29 cellular contexts compared by ENCODE assay signal in the genomic region with DNA sequence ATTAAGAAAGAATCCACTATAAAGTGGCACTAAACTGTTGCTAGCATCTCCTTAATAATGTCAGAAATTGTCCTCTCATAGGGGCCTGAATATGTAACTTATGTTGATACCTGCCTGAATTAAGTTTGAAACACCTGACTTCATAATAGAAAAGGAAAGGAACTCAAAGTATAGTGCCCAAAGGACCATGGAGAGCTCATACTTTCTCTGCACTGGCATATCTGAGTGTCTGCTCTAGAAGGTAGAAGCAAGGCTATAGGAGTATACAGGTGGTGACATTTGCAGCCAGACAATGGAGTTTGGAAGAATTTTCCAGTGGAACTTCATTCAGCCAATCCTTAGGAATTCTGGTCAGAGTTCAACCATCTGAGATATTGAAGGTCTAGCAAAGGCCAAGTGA.
"Had no signal": no experiment of that assay in that cellular context is flagged by ENCODE, and none has a peak within 500 bp of the region (broad histone marks: within the 10 kb centered on the region; RNA-seq: fewer than 3 reads in every experiment).

No MANE protein-coding gene starts in this region.

- H3K27me3 Mint-ChIP-seq: stimulated activated memory B cell treated with anti-CD40 and anti-IgM and Interleukin-4, amounts not matched to agents 10 μg/mL and 1 μg/mL and 100 μg/mL, for 72 hours; stimulated activated naive B cell treated with anti-CD40 and anti-IgM and Interleukin-4, amounts not matched to agents 10 μg/mL and 1 μg/mL and 100 μg/mL, for 72 hours; stimulated activated naive CD8-positive, alpha-beta T cell treated with anti-CD3 and anti-CD28 coated beads, Interleukin-15, amount 100 ng/mL, for 72 hours; stimulated activated naive CD8-positive, alpha-beta T cell treated with anti-CD3 and anti-CD28 coated beads, Interleukin-15, Interleukin-2, amounts not matched to agents 100 ng/mL and 50 ng/mL, for 24 hours; type B pancreatic cell had no signal

- H3K36me3 ChIP-seq: stomach, suprapubic skin, thoracic aorta, thyroid gland, tibial artery, tibial nerve, transverse colon, upper lobe of left lung, upper lobe of right lung, uterus, vagina had no signal

- FAIRE-seq: urothelium cell line had no signal

- ATAC-seq: stimulated activated effector memory CD8-positive, alpha-beta T cell treated with anti-CD3 and anti-CD28 coated beads, Interleukin-12 subunit alpha, Interleukin-12 subunit beta, amount 100 ng/mL, for 72 hours; stimulated activated memory B cell treated with anti-CD40 and anti-IgM and Interleukin-4, amounts not matched to agents 10 μg/mL and 1 μg/mL and 100 μg/mL, for 72 hours; stimulated activated naive B cell treated with anti-CD40 and anti-IgM and Interleukin-4, amounts not matched to agents 10 μg/mL and 1 μg/mL and 100 μg/mL, for 72 hours; stimulated activated naive CD8-positive, alpha-beta T cell treated with anti-CD3 and anti-CD28 coated beads, Interleukin-15, amount 100 ng/mL, for 72 hours; stimulated activated naive CD8-positive, alpha-beta T cell treated with anti-CD3 and anti-CD28 coated beads, Interleukin-15, Interleukin-2, amounts not matched to agents 100 U/mL and 50 U/mL, for 24 hours; upper lobe of right lung had no signal

- H3K36me3 Mint-ChIP-seq: stimulated activated effector memory CD8-positive, alpha-beta T cell treated with anti-CD3 and anti-CD28 coated beads, Interleukin-12 subunit alpha, Interleukin-12 subunit beta, amount 100 ng/mL, for 72 hours; stimulated activated memory B cell treated with anti-CD40 and anti-IgM and Interleukin-4, amounts not matched to agents 10 μg/mL and 1 μg/mL and 100 μg/mL, for 72 hours; stimulated activated naive B cell treated with anti-CD40 and anti-IgM and Interleukin-4, amounts not matched to agents 10 μg/mL and 1 μg/mL and 100 μg/mL, for 72 hours; type B pancreatic cell had no signal

- DNase-seq: stimulated activated CD4-positive, alpha-beta T cell treated with anti-CD3 and anti-CD28 coated beads, Interleukin-2, amount 100 ng/mL, for 48 hours; stimulated activated CD4-positive, alpha-beta T cell treated with anti-CD3 and anti-CD28 coated beads, Interleukin-4, amount 100 ng/mL, for 1 hour; stimulated activated CD4-positive, alpha-beta T cell treated with anti-CD3 and anti-CD28 coated beads, Interleukin-4, amount 100 ng/mL, for 24 hours; stimulated activated CD4-positive, alpha-beta T cell treated with anti-CD3 and anti-CD28 coated beads, Interleukin-4, amount 100 ng/mL, for 4 hours; stimulated activated CD8-positive, alpha-beta memory T cell treated with anti-CD3 and anti-CD28 coated beads, Interleukin-4, amount 100 ng/mL, for 48 hours; stimulated activated naive B cell treated with anti-CD40 and anti-IgM and Interleukin-4, amounts not matched to agents 10 μg/mL and 1 μg/mL and 100 μg/mL, for 72 hours; stimulated activated naive CD4-positive, alpha-beta T cell; stimulated activated naive CD4-positive, alpha-beta T cell treated with Interleukin-2 at 50 U/mL for 16 hours; stimulated activated naive CD8-positive, alpha-beta T cell treated with anti-CD3 and anti-CD28 coated beads, Interleukin-15, amount 100 ng/mL, for 72 hours; stimulated activated naive CD8-positive, alpha-beta T cell treated with anti-CD3 and anti-CD28 coated beads, Interleukin-15, Interleukin-2, amounts not matched to agents 100 U/mL and 50 U/mL, for 24 hours; stomach; substantia nigra; testis; thyroid gland; tibial artery; transverse colon; trophoblast cell; upper lobe of left lung; upper lobe of right lung; uterus had no signal

- H3K4me3 ChIP-seq: stomach, suprapubic skin, testis, thoracic aorta, thyroid gland, tibial artery, tibial nerve, transverse colon, upper lobe of left lung, upper lobe of right lung, uterus, vagina had no signal

- H3K27ac ChIP-seq: stomach, suprapubic skin, testis, thoracic aorta, thyroid gland, tibial artery, tibial nerve, transverse colon, upper lobe of left lung, upper lobe of right lung, uterus, vagina had no signal

- H3K9me3 ChIP-seq: testis, thoracic aorta, thyroid gland, tibial artery, tibial nerve, transverse colon, upper lobe of left lung, upper lobe of right lung, uterus, vagina had no signal

- H3K9me3 Mint-ChIP-seq: type B pancreatic cell had no signal

- H3K4me3 Mint-ChIP-seq: stimulated activated effector memory CD8-positive, alpha-beta T cell treated with anti-CD3 and anti-CD28 coated beads, Interleukin-12 subunit alpha, Interleukin-12 subunit beta, amount 100 ng/mL, for 72 hours; stimulated activated memory B cell treated with anti-CD40 and anti-IgM and Interleukin-4, amounts not matched to agents 10 μg/mL and 1 μg/mL and 100 μg/mL, for 72 hours; stimulated activated naive B cell treated with anti-CD40 and anti-IgM and Interleukin-4, amounts not matched to agents 10 μg/mL and 1 μg/mL and 100 μg/mL, for 72 hours; stimulated activated naive CD8-positive, alpha-beta T cell treated with anti-CD3 and anti-CD28 coated beads, Interleukin-15, amount 100 ng/mL, for 72 hours; stimulated activated naive CD8-positive, alpha-beta T cell treated with anti-CD3 and anti-CD28 coated beads, Interleukin-15, Interleukin-2, amounts not matched to agents 100 ng/mL and 50 ng/mL, for 24 hours; type B pancreatic cell had no signal

- H3K4me1 Mint-ChIP-seq: stimulated activated effector memory CD8-positive, alpha-beta T cell treated with anti-CD3 and anti-CD28 coated beads, Interleukin-12 subunit alpha, Interleukin-12 subunit beta, amount 100 ng/mL, for 72 hours; stimulated activated memory B cell treated with anti-CD40 and anti-IgM and Interleukin-4, amounts not matched to agents 10 μg/mL and 1 μg/mL and 100 μg/mL, for 72 hours; stimulated activated naive B cell treated with anti-CD40 and anti-IgM and Interleukin-4, amounts not matched to agents 10 μg/mL and 1 μg/mL and 100 μg/mL, for 72 hours; stimulated activated naive CD8-positive, alpha-beta T cell treated with anti-CD3 and anti-CD28 coated beads, Interleukin-15, amount 100 ng/mL, for 72 hours had no signal

- H3K27me3 ChIP-seq: stomach, suprapubic skin, testis, thyroid gland, tibial artery, tibial nerve, transverse colon, upper lobe of left lung, upper lobe of right lung, uterus, vagina had no signal

- H3K4me1 ChIP-seq: stomach, suprapubic skin, testis, thyroid gland, tibial artery, tibial nerve, upper lobe of left lung, upper lobe of right lung, uterus, vagina had no signal

- H3K27ac Mint-ChIP-seq: stimulated activated effector memory CD8-positive, alpha-beta T cell treated with anti-CD3 and anti-CD28 coated beads, Interleukin-12 subunit alpha, Interleukin-12 subunit beta, amount 100 ng/mL, for 72 hours; stimulated activated memory B cell treated with anti-CD40 and anti-IgM and Interleukin-4, amounts not matched to agents 10 μg/mL and 1 μg/mL and 100 μg/mL, for 72 hours; stimulated activated naive B cell treated with anti-CD40 and anti-IgM and Interleukin-4, amounts not matched to agents 10 μg/mL and 1 μg/mL and 100 μg/mL, for 72 hours; stimulated activated naive CD8-positive, alpha-beta T cell treated with anti-CD3 and anti-CD28 coated beads, Interleukin-15, amount 100 ng/mL, for 72 hours; stimulated activated naive CD8-positive, alpha-beta T cell treated with anti-CD3 and anti-CD28 coated beads, Interleukin-15, Interleukin-2, amounts not matched to agents 100 ng/mL and 50 ng/mL, for 24 hours; type B pancreatic cell had no signal
